In genomic region chr9:134217431-134218210, GRCh38 we compare ENCODE assay signal across 8 cellular contexts. TPM values are rescaled to one million over a fixed set of nuclear protein-coding genes. Genes with fewer than 3 reads are reported as not detected.
DNase-seq lines count a peak whose midpoint lies in the region; ATAC-seq and TF ChIP-seq lines count a peak whose summit lies in the region.

No MANE protein-coding gene starts in this region.

- peak overlapping the region; percentile 45 for H3K27ac Mint-ChIP-seq in activated CD4-positive, alpha-beta T cell treated with anti-CD3 and anti-CD28 coated beads, Interleukin-2, amount 10 ng/mL, durations not matched to agents 24 days and 14 days
- H3K27ac Mint-ChIP-seq in chondrocyte (ENCODE audit: unreplicated experiment), result no peak overlapping the region
- H3K27ac Mint-ChIP-seq in activated naive CD8-positive, alpha-beta T cell treated with anti-CD3 and anti-CD28 coated beads for 36 hours, result no peak overlapping the region

- no peaks in the 10 kb centered on the region for H3K27me3 Mint-ChIP-seq in activated CD4-positive, alpha-beta T cell treated with anti-CD3 and anti-CD28 coated beads, Interleukin-2, amount 10 ng/mL, durations not matched to agents 24 days and 14 days
- no peaks in the 10 kb centered on the region for H3K27me3 Mint-ChIP-seq in chondrocyte (ENCODE audit: low read depth)
- no peaks in the 10 kb centered on the region for H3K27me3 Mint-ChIP-seq in activated naive CD8-positive, alpha-beta T cell treated with anti-CD3 and anti-CD28 coated beads for 36 hours

- intact Hi-C loops in activated CD4-positive, alpha-beta T cell treated with anti-CD3 and anti-CD28 coated beads, Interleukin-2, amount 10 ng/mL, durations not matched to agents 24 days and 14 days (cut with micrococcal nuclease), result no loop called here
- intact Hi-C loops in sciatic nerve (cut with DNase I), result no loop called here

- TF ChIP-seq CTCF in chondrocyte (IDR thresholded peaks at IDR 0.05), result peak; percentile 42

- H3K9me3 Mint-ChIP-seq in activated CD4-positive, alpha-beta T cell treated with anti-CD3 and anti-CD28 coated beads, Interleukin-2, amount 10 ng/mL, durations not matched to agents 24 days and 14 days, result peaks cover 3% of the 10 kb centered on the region
- peaks cover 4% of the 10 kb centered on the region for H3K9me3 Mint-ChIP-seq in chondrocyte (ENCODE audit: low read depth)
- no peaks in the 10 kb centered on the region for H3K9me3 Mint-ChIP-seq in activated naive CD8-positive, alpha-beta T cell treated with anti-CD3 and anti-CD28 coated beads for 36 hours

- no peak overlapping the region for H3K4me3 Mint-ChIP-seq in activated CD4-positive, alpha-beta T cell treated with anti-CD3 and anti-CD28 coated beads, Interleukin-2, amount 10 ng/mL, durations not matched to agents 24 days and 14 days
- H3K4me3 Mint-ChIP-seq in chondrocyte (ENCODE audit: unreplicated experiment), result no peak overlapping the region
- no peak overlapping the region for H3K4me3 Mint-ChIP-seq in activated naive CD8-positive, alpha-beta T cell treated with anti-CD3 and anti-CD28 coated beads for 36 hours

- no peaks in the 10 kb centered on the region for H3K4me1 Mint-ChIP-seq in activated CD4-positive, alpha-beta T cell treated with anti-CD3 and anti-CD28 coated beads, Interleukin-2, amount 10 ng/mL, durations not matched to agents 24 days and 14 days
- peaks cover 21% of the 10 kb centered on the region for H3K4me1 Mint-ChIP-seq in chondrocyte (ENCODE audit: low read depth)
- H3K4me1 Mint-ChIP-seq in activated naive CD8-positive, alpha-beta T cell treated with anti-CD3 and anti-CD28 coated beads for 36 hours, result no peaks in the 10 kb centered on the region

- H3K36me3 Mint-ChIP-seq in activated CD4-positive, alpha-beta T cell treated with anti-CD3 and anti-CD28 coated beads, Interleukin-2, amount 10 ng/mL, durations not matched to agents 24 days and 14 days (ENCODE audit: low read depth), result no peaks in the 10 kb centered on the region
- no peaks in the 10 kb centered on the region for H3K36me3 Mint-ChIP-seq in chondrocyte (ENCODE audit: low read depth)
- no peaks in the 10 kb centered on the region for H3K36me3 Mint-ChIP-seq in activated naive CD8-positive, alpha-beta T cell treated with anti-CD3 and anti-CD28 coated beads for 36 hours

- DNase-seq in activated CD4-positive, alpha-beta T cell treated with anti-CD3 and anti-CD28 coated beads, Interleukin-2, amount 10 ng/mL, durations not matched to agents 24 days and 14 days, result peak; percentile 59
- no peak for DNase-seq in activated CD4-positive, alpha-beta T cell treated with anti-CD3 and anti-CD28 coated beads, Interleukin-2, amount 50 U/mL, for 4 hours
- peak; percentile 66 for DNase-seq in MV-4-11 (lab: John Stamatoyannopoulos, UW)
- peak; percentile 66 for DNase-seq in chondrocyte (ENCODE audit: low spot score)
- peak; percentile 52 for DNase-seq in sciatic nerve (ENCODE audit: low spot score)
- DNase-seq in stimulated activated CD4-positive, alpha-beta T cell treated with anti-CD3 and anti-CD28 coated beads, Interleukin-1b, Interleukin-23, amount 100 ng/mL, for 48 hours, result no peak
- no peak for DNase-seq in activated naive CD8-positive, alpha-beta T cell treated with anti-CD3 and anti-CD28 coated beads for 36 hours
- no peak for DNase-seq in activated T-cell treated with anti-CD3 and anti-CD28 coated beads, Interleukin-2, amount 50 U/mL, for 48 hours

- no peak for ATAC-seq in sciatic nerve

RNA-seq across cellular contexts. Expression of gene RNU6ATAC, which starts 53.3 kb away (rescaled TPM):
- total RNA-seq in activated CD4-positive, alpha-beta T cell treated with anti-CD3 and anti-CD28 coated beads, Interleukin-2, amount 10 ng/mL, durations not matched to agents 24 days and 14 days, result 16.3 and 40.4 TPM in 2 replicates
- total RNA-seq in chondrocyte, result 27.7 to 40.8 TPM (median 32.9 TPM) in 3 replicates
- total RNA-seq in sciatic nerve, result 193 TPM
- total RNA-seq in activated naive CD8-positive, alpha-beta T cell treated with anti-CD3 and anti-CD28 coated beads for 36 hours, result 10 to 100 TPM; 17.0 to 22.1 TPM

Comparison
In these comparisons a context has a peak if more than half of its experiments do, and no peak if none do; other contexts are left out.
1. DNase-seq: peak in activated CD4-positive, alpha-beta T cell treated with anti-CD3 and anti-CD28 coated beads, Interleukin-2, amount 10 ng/mL, durations not matched to agents 24 days and 14 days (single experiment), MV-4-11 (single experiment), chondrocyte (single experiment) and sciatic nerve (single experiment); none in activated CD4-positive, alpha-beta T cell treated with anti-CD3 and anti-CD28 coated beads, Interleukin-2, amount 50 U/mL, for 4 hours (0 of 2), stimulated activated CD4-positive, alpha-beta T cell treated with anti-CD3 and anti-CD28 coated beads, Interleukin-1b, Interleukin-23, amount 100 ng/mL, for 48 hours (single experiment), activated naive CD8-positive, alpha-beta T cell treated with anti-CD3 and anti-CD28 coated beads for 36 hours (single experiment) and activated T-cell treated with anti-CD3 and anti-CD28 coated beads, Interleukin-2, amount 50 U/mL, for 48 hours (0 of 2).